ENCODE assay signal across 11 cellular contexts in genomic region chr12:110819646-110820045, GRCh38. TPM values are rescaled to one million over a fixed set of nuclear protein-coding genes. Genes with fewer than 3 reads are reported as not detected.
"Had no signal": no experiment of that assay in that cellular context is flagged by ENCODE, and none has a peak within 500 bp of the region (broad histone marks: within the 10 kb centered on the region; RNA-seq: fewer than 3 reads in every experiment).

No MANE protein-coding gene starts in this region.

- H2AFZ ChIP-seq: GM23248 had no signal

- DNase-seq: GM23248, GOT3, H7, HFFc6 had no signal

- H3K27ac Mint-ChIP-seq: HFFc6 had no signal

- H3K9me3 ChIP-seq: HAP-1 had no signal

- ATAC-seq: HCT116, HepG2 had no signal

- H3K9me3 Mint-ChIP-seq: HFFc6, IgD-negative memory B cell had no signal

- H3K4me3 ChIP-seq: GM23248, HAP-1 had no signal

- H3K4me3 Mint-ChIP-seq: HFFc6, IgD-negative memory B cell had no signal

- H3K27ac ChIP-seq: GM23248, HL-60 had no signal

- H3K9ac ChIP-seq: GM23248 had no signal

- H3K36me3 ChIP-seq: HAP-1 had no signal

RNA-seq across cellular contexts. Expression of gene CCDC63, which starts 27.1 kb away (rescaled TPM):
- total RNA-seq: GM23248, H4, HepG2, HFFc6, HT1080 had no signal
- polyA plus RNA-seq: GM23248, HepG2, IgD-negative memory B cell had no signal
